ENCODE assay signal across 7 cellular contexts in genomic region chr1:5602718-5603117, GRCh38.
A peak's percentile ranks its signal among the peaks of the same experiment; 100 is the strongest.
DNase-seq lines count a peak whose midpoint lies in the region; ATAC-seq and TF ChIP-seq lines count a peak whose summit lies in the region.
"Not testable (repeated sequence)": the region's sequence is repeated elsewhere in the genome, so short reads cannot be mapped to it uniquely, and the experiment has no call there.

No MANE protein-coding gene starts in this region.

- not testable (repeated sequence) for H3K4me1 ChIP-seq in HEK293 (ENCODE audit: control insufficient read depth, insufficient read depth, low read length); lung (ENCODE audit: control insufficient read depth in 2 of 2, insufficient read depth in 2 of 2, low read length in 2 of 2)
- peaks cover 0 to 12% (median 11%) of the 10 kb centered on the region in 4 donors for H3K4me1 ChIP-seq in stomach

- H3K27ac ChIP-seq in HEK293 (ENCODE audit: extremely low read depth, low read depth, low read length); lung (ENCODE audit: low read depth in 1 of 2, low read length in 1 of 2); stomach: not testable (repeated sequence)

- POLR2A ChIA-PET in HEK293 (lab: Yijun Ruan, JAX): not testable (repeated sequence)

- not testable (repeated sequence) for TF ChIP-seq CTCF in HEK293 (tag by site-specific recombination; IDR thresholded peaks at IDR 0.05); lung (IDR thresholded peaks at IDR 0.05; ENCODE audit: control extremely low read depth, extremely low read depth); stomach (IDR thresholded peaks at IDR 0.05)

- WGBS in lung, 2 donors: 48 to 54% methylated on average over 4 to 5 of the region's 5 CpGs
- 45 to 60% (median 52%) methylated on average over 4 to 5 of the region's 5 CpGs for WGBS in stomach, 5 donors

- not testable (repeated sequence) for TF ChIP-seq EP300 in stomach (IDR thresholded peaks at IDR 0.05)

- ATAC-seq in lung (ENCODE audit: insufficient read depth, low FRiP score): not testable (repeated sequence)

- not testable (repeated sequence) for TF ChIP-seq POLR2A in stomach (IDR thresholded peaks at IDR 0.05)

- CTCF ChIA-PET in HEK293 (lab: Yijun Ruan, JAX): not testable (repeated sequence)

- not testable (repeated sequence) for H3K27me3 ChIP-seq in lung (ENCODE audit: control insufficient read depth, insufficient read depth); stomach

- intact Hi-C loops in stomach (cut with DNase I; ENCODE audit: low total_unique reads): not testable (repeated sequence)

- H3K9me3 ChIP-seq in HEK293 (ENCODE audit: control insufficient read depth, insufficient read depth, low read depth, low read length); lung (ENCODE audit: control insufficient read depth in 2 of 2, insufficient read depth in 1 of 2, low read length in 1 of 2); stomach: not testable (repeated sequence)

- DNase-seq in NCI-H2171 treated with DMSO at 0.1 percent for 48 hours (lab: John Stamatoyannopoulos, UW) (peak; percentile 27), SK-N-DZ (ENCODE audit: low spot score) (peak; percentile 29), ecto neural progenitor cell (ENCODE audit: low spot score) (peak; percentile 28), lung (ENCODE audit: low spot score) (peak; percentile 13), stomach (peak; percentile 5)
- peak; percentile 6 for DNase-seq in activated CD8-positive, alpha-beta memory T cell treated with anti-CD3 and anti-CD28 coated beads, Interleukin-2, amount 50 U/mL, for 48 hours

- not testable (repeated sequence) for H3K4me3 ChIP-seq in HEK293 (ENCODE audit: low read depth, low read length); lung; stomach

- H3K36me3 ChIP-seq in HEK293 (ENCODE audit: control insufficient read depth in 2 of 2, insufficient read depth in 1 of 2, low read length in 2 of 2); lung (ENCODE audit: control insufficient read depth in 2 of 2, insufficient read depth in 2 of 2, low read length in 2 of 2); stomach: not testable (repeated sequence)

TF ChIP-seq in HEK293, 187 proteins besides CTCF, POLR2A, EP300 and RAD21:
- TF ChIP-seq ZIC2 (tag by site-specific recombination; IDR thresholded peaks at IDR 0.05) (peak; percentile 17; the same call in 1 of the 2 replicates), ZFHX2 (tag by site-specific recombination; conservative IDR thresholded peaks at IDR 0.05) (peak; percentile 82)
TF ChIP-seq in HEK293: peak in this region for 2; not testable (repeated sequence) for 185.
